Comparison of ENCODE assay signal across 8 cellular contexts in genomic region chr9:37784291-37784639, GRCh38. TPM values are rescaled to one million over a fixed set of nuclear protein-coding genes. Genes with fewer than 3 reads are reported as not detected.
DNase-seq lines count a peak whose midpoint lies in the region; ATAC-seq and TF ChIP-seq lines count a peak whose summit lies in the region.

No MANE protein-coding gene starts in this region.

- no peaks in the 10 kb centered on the region for H3K27me3 ChIP-seq in CD8-positive, alpha-beta memory T cell (ENCODE audit: insufficient read depth, low read length, poor library complexity, severe bottlenecking)
- no peaks in the 10 kb centered on the region for H3K27me3 ChIP-seq in endocrine pancreas (ENCODE audit: control insufficient read depth, insufficient read depth, low read length)
- no peaks in the 10 kb centered on the region for H3K27me3 ChIP-seq in neutrophil

- peak overlapping the region; percentile 95 to 99 (median 97) for H3K27ac Mint-ChIP-seq in CD8-positive, alpha-beta memory T cell

- H3K4me1 ChIP-seq in CD8-positive, alpha-beta memory T cell (ENCODE audit: insufficient read depth, low read length) = peaks cover 22% of the 10 kb centered on the region
- H3K4me1 ChIP-seq in endocrine pancreas (ENCODE audit: control insufficient read depth, insufficient read depth, low read length) = peaks cover 10% of the 10 kb centered on the region
- peaks cover 61 to 76% of the 10 kb centered on the region in 2 experiments for H3K4me1 ChIP-seq in neutrophil (ENCODE audit: control insufficient read depth in 1 of 2, insufficient read depth in 1 of 2, low read depth in 1 of 2, low read length in 1 of 2)

- H3K9me3 ChIP-seq in CD8-positive, alpha-beta memory T cell (ENCODE audit: low read length) = no peaks in the 10 kb centered on the region
- H3K9me3 ChIP-seq in endocrine pancreas (ENCODE audit: control insufficient read depth, low read length) = no peaks in the 10 kb centered on the region
- no peaks in the 10 kb centered on the region for H3K9me3 ChIP-seq in neutrophil

- no peak for TF ChIP-seq CTCF in NB4 (IDR thresholded peaks at IDR 0.05; ENCODE audit: low read depth, low read length)
- no peak for TF ChIP-seq CTCF in neutrophil (IDR thresholded peaks at IDR 0.05)

- POLR2A ChIA-PET in CD8-positive, alpha-beta memory T cell (lab: Charles Lee) = interaction anchor here (1.2 to 2.3 kb wide), 3 partner anchors 8 to 17 kb away, joined by 3 to 10 read pairs (median 4); partner anchors contain the start of gene DCAF10

- peaks cover 28% of the 10 kb centered on the region for H3K36me3 ChIP-seq in CD8-positive, alpha-beta memory T cell (ENCODE audit: insufficient read depth, low read length)
- H3K36me3 ChIP-seq in endocrine pancreas (ENCODE audit: control insufficient read depth, insufficient read depth, low read length) (no peaks in the 10 kb centered on the region), neutrophil (peaks cover 45% of the 10 kb centered on the region)

- peak overlapping the region; percentile 84 for H3K9ac ChIP-seq in endocrine pancreas (ENCODE audit: control insufficient read depth, insufficient read depth, low read length)

- peak overlapping the region; percentile 93 for H3K4me3 ChIP-seq in CD8-positive, alpha-beta memory T cell (ENCODE audit: low read length)
- peak overlapping the region; percentile 94 for H3K4me3 ChIP-seq in NB4 (ENCODE audit: low read depth, low read length)
- H3K4me3 ChIP-seq in endocrine pancreas (ENCODE audit: control insufficient read depth, insufficient read depth, low read length) = peak overlapping the region; percentile 79
- H3K4me3 ChIP-seq in neutrophil (ENCODE audit: low read depth in 1 of 2, low read length in 1 of 2) = peak overlapping the region; percentile 63 to 89

- H3K4me3 Mint-ChIP-seq in CD8-positive, alpha-beta memory T cell = peak overlapping the region; percentile 96 to 100 (median 97)

- peaks cover 38 to 47% (median 47%) of the 10 kb centered on the region in 3 donors for H3K4me1 Mint-ChIP-seq in CD8-positive, alpha-beta memory T cell

- ATAC-seq in HG03159 (IDR thresholded peaks at IDR 0.05; ENCODE audit: unreplicated experiment) = no peak
- ATAC-seq in GM18505 (IDR thresholded peaks at IDR 0.05; ENCODE audit: unreplicated experiment) = no peak

- DNase-seq in CD8-positive, alpha-beta memory T cell = no peak
- DNase-seq in NB4 (ENCODE audit: low read depth) (no peak), DMS79 (lab: John Stamatoyannopoulos, UW) (no peak), NCI-H446 (lab: John Stamatoyannopoulos, UW) (no peak)

- H3K9me3 Mint-ChIP-seq in CD8-positive, alpha-beta memory T cell = no peaks in the 10 kb centered on the region

- H3K27ac ChIP-seq in CD8-positive, alpha-beta memory T cell (ENCODE audit: low read depth, low read length) = peak overlapping the region; percentile 76
- peak overlapping the region; percentile 90 for H3K27ac ChIP-seq in neutrophil

- no peak for TF ChIP-seq POLR2A in NB4 (IDR thresholded peaks at IDR 0.05; ENCODE audit: extremely low read depth, insufficient read length)
- TF ChIP-seq POLR2A in GM18505 (IDR thresholded peaks at IDR 0.05; ENCODE audit: borderline replicate concordance, extremely low read depth, insufficient read depth, insufficient read length) = no peak

- CTCF ChIA-PET in CD8-positive, alpha-beta memory T cell (lab: Charles Lee) = interaction anchor here (1.2 to 1.3 kb wide), 3 partner anchors 13 to 16 kb away, joined by 3 to 10 read pairs (median 4); partner anchors contain the start of gene DCAF10

- peaks cover 0 to 50% (median 9%) of the 10 kb centered on the region in 3 donors for H3K36me3 Mint-ChIP-seq in CD8-positive, alpha-beta memory T cell

- peaks cover 0 to 7% of the 10 kb centered on the region in 2 donors for H3K27me3 Mint-ChIP-seq in CD8-positive, alpha-beta memory T cell

RNA-seq across cellular contexts. Expression of gene EXOSC3, which starts 0.6 kb away (rescaled TPM):
- 100 to 1,000 TPM; 107 to 112 TPM for total RNA-seq in CD8-positive, alpha-beta memory T cell
- polyA plus RNA-seq in CD8-positive, alpha-beta memory T cell = 23.8 TPM

RNA-seq across cellular contexts. Expression of gene DCAF10, which starts 16.3 kb away (rescaled TPM):
- total RNA-seq in CD8-positive, alpha-beta memory T cell = 10 to 100 TPM; 14.9 to 15.1 TPM
- 27.2 TPM for polyA plus RNA-seq in CD8-positive, alpha-beta memory T cell

RNA-seq across cellular contexts. Expression of gene TRMT10B, which starts 30.7 kb away (rescaled TPM):
- total RNA-seq in CD8-positive, alpha-beta memory T cell = 10 to 100 TPM; 10.0 to 12.0 TPM
- 16.2 TPM for polyA plus RNA-seq in CD8-positive, alpha-beta memory T cell
